ENCODE assay signal across 8 cellular contexts in the genomic region with DNA sequence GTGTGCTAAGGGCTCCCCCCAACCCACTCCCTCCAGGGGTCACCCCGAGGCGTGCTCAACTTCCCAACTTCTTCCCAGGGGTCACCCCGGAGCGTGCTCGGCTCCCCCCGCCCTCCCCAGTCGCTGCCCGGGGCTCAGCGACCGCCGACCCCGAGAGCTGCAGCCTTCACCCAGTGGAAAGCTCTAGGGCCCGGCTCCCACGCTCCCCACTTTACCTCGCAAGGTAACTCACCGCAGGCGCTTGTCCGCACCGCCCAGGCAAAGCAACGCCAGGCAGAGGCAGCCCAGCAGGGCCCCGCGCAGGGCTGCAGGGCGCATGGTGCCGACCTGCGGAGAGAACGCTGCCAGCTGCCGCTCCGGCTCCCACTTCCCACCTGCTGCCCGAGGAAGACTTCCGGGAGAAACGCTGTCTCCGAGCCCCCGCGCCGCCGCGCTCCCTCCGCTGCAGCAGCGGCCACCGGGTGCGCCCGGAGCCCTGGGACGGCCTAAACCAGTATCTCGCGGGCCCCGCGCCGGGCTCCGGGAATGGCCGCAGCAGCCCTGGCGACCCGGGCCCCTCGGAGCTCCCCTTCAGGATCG.
DNase-seq lines count a peak whose midpoint lies in the region; ATAC-seq and TF ChIP-seq lines count a peak whose summit lies in the region.

No MANE protein-coding gene starts in this region.

- no peak for TF ChIP-seq CTCF in SU-DHL-6 (IDR thresholded peaks at IDR 0.05; ENCODE audit: insufficient read depth, low read length, poor library complexity, severe bottlenecking)
- no peak for TF ChIP-seq CTCF in fibroblast of pulmonary artery (IDR thresholded peaks at IDR 0.05; ENCODE audit: low read length, missing control alignments)
- no peak for TF ChIP-seq CTCF in neutrophil (IDR thresholded peaks at IDR 0.05)

- no peaks in the 10 kb centered on the region for H3K9me3 ChIP-seq in SU-DHL-6 (ENCODE audit: insufficient read depth, low read length)
- no peaks in the 10 kb centered on the region for H3K9me3 ChIP-seq in neutrophil

- peak overlapping the region; percentile 61 for H3K9ac ChIP-seq in SU-DHL-6 (ENCODE audit: low read length)

- H3K79me2 ChIP-seq in SU-DHL-6 (ENCODE audit: insufficient read depth, low read length) = no peaks in the 10 kb centered on the region

- ATAC-seq in GM18867 (IDR thresholded peaks at IDR 0.05; ENCODE audit: unreplicated experiment) (peak; percentile 13), HG03342 (IDR thresholded peaks at IDR 0.05; ENCODE audit: unreplicated experiment) (peak; percentile 3)

- no peaks in the 10 kb centered on the region for H3K9me2 ChIP-seq in SU-DHL-6 (replicated peaks; ENCODE audit: insufficient read depth, low read length)

- H3K4me2 ChIP-seq in SU-DHL-6 (ENCODE audit: low read depth, low read length, poor library complexity, severe bottlenecking) = peak overlapping the region; percentile 65

- peak overlapping the region; percentile 63 for H3K4me3 ChIP-seq in SU-DHL-6 (ENCODE audit: insufficient read depth, low read length, poor library complexity, severe bottlenecking)
- peak overlapping the region; percentile 71 for H3K4me3 ChIP-seq in fibroblast of pulmonary artery (replicated peaks; ENCODE audit: low read depth, low read length)
- peak overlapping the region; percentile 77 to 100 for H3K4me3 ChIP-seq in neutrophil (ENCODE audit: low read depth in 1 of 2, low read length in 1 of 2)

- H3K36me3 ChIP-seq in SU-DHL-6 (ENCODE audit: low read length) = no peaks in the 10 kb centered on the region
- H3K36me3 ChIP-seq in neutrophil = peaks cover 39% of the 10 kb centered on the region

- peaks cover 83 to 85% of the 10 kb centered on the region in 2 experiments for H3K4me1 ChIP-seq in neutrophil (ENCODE audit: control insufficient read depth in 1 of 2, insufficient read depth in 1 of 2, low read depth in 1 of 2, low read length in 1 of 2)

- no peak overlapping the region for H3K27ac ChIP-seq in SU-DHL-6 (ENCODE audit: low read depth, low read length)
- peak overlapping the region; percentile 99 for H3K27ac ChIP-seq in neutrophil

- peak; percentile 17 for DNase-seq in Ammon's horn (ENCODE audit: low spot score)
- no peak for DNase-seq in fibroblast of pulmonary artery (ENCODE audit: low read depth)
- no peak for DNase-seq in medulla oblongata (ENCODE audit: extremely low spot score)
- no peak for DNase-seq in islet precursor cell

- H3F3A ChIP-seq in SU-DHL-6 (ENCODE audit: insufficient read depth) = peaks cover 40% of the 10 kb centered on the region

- peak overlapping the region; percentile 64 for H2AFZ ChIP-seq in SU-DHL-6 (ENCODE audit: low read depth, low read length, severe bottlenecking)

- no peaks in the 10 kb centered on the region for H4K20me1 ChIP-seq in SU-DHL-6 (ENCODE audit: low read depth, low read length)

- H3K27me3 ChIP-seq in SU-DHL-6 (ENCODE audit: low read length) (no peaks in the 10 kb centered on the region), neutrophil (no peaks in the 10 kb centered on the region)
